ENCODE assay signal across 18 cellular contexts in the genomic region with DNA sequence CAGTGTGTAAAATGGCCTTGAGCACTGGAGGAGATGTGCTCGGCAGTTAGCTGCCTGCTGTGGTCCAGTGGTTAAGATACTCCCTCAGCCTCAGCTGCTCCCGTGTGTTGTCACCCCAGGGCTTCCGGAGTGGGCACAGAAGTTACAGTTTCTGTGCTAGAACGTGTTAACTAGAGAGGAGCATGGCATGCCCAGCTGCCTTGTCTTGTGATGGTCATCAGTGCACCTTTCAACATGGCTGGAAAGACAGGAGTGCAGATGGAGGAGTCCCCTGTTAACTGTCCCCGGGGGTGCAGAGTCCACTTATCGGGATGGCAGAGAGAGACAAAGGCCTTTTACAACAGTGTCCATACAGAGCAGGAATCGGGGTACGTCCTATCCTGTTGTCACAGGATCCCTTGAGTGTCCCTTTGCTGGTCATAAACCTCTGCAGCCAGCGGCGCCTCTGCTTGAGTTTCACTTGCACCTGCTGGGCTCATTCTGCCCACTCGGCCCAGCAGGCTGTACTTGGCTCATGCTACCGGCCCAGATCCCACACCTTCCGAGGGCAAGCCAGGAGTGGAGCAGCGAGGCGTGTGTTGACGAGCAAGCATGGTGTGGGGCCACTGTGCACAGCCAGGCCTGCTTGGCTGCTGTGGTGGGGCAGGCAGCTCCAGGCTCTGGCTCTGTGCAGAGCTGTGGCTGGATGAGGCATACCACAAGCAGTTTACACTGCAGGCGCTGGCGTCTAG.
"Had no signal": no experiment of that assay in that cellular context is flagged by ENCODE, and none has a peak within 500 bp of the region (broad histone marks: within the 10 kb centered on the region; RNA-seq: fewer than 3 reads in every experiment).

No MANE protein-coding gene starts in this region.

- H3K4me1 ChIP-seq: left ventricle myocardium inferior, neural progenitor cell, stomach had no signal

- H2AFZ ChIP-seq: neural progenitor cell had no signal

- H3K27me3 Mint-ChIP-seq: effector memory CD8-positive, alpha-beta T cell; naive thymus-derived CD4-positive, alpha-beta T cell had no signal

- H3K4me3 Mint-ChIP-seq: activated T-helper 1 cell treated with anti-CD3 and anti-CD28 coated beads, Interleukin-12 subunit alpha, Interleukin-12 subunit beta, Interleukin-2, Interleukin-4 antibody, amounts not matched to agents 30 ng/mL and 10 ng/mL and 1 ng/mL, durations not matched to agents 14 hours and 24 hours and 36 hours; effector memory CD8-positive, alpha-beta T cell; naive thymus-derived CD4-positive, alpha-beta T cell; neural progenitor cell; stimulated activated effector memory CD8-positive, alpha-beta T cell treated with anti-CD3 and anti-CD28 coated beads, Interleukin-12 subunit alpha, Interleukin-12 subunit beta, amount 100 ng/mL, for 72 hours; T-helper 1 cell treated with Interleukin-12 subunit alpha and Interleukin-12 subunit beta and Interleukin-4 antibody, amounts not matched to agents 30 μg/mL and 1 μg/mL, for 36 hours had no signal

- H3K4me2 ChIP-seq: neural progenitor cell, smooth muscle cell had no signal

- H3K9ac ChIP-seq: neural progenitor cell had no signal

- DNase-seq: activated CD4-positive, alpha-beta T cell treated with anti-CD3 and anti-CD28 coated beads for 1 hour; activated gamma-delta T cell treated with Interleukin-2 at 50 U/mL for 16 hours; dermis blood vessel endothelial cell; effector memory CD8-positive, alpha-beta T cell; foreskin fibroblast; hypothalamus; left ventricle myocardium inferior; naive thymus-derived CD4-positive, alpha-beta T cell; right lobe of liver; stimulated activated CD4-positive, alpha-beta T cell treated with anti-CD3 and anti-CD28 coated beads, Interleukin-4, amount 100 ng/mL, for 24 hours; stomach had no signal

- H3K27ac ChIP-seq: left ventricle myocardium inferior, neural progenitor cell, right lobe of liver, stomach, thoracic aorta had no signal

- H3K27me3 ChIP-seq: neural progenitor cell, right lobe of liver, stomach had no signal

- ATAC-seq: activated naive CD4-positive, alpha-beta T cell treated with anti-CD3 and anti-CD28 coated beads, Interleukin-2, amount 50 U/mL, for 72 hours; effector memory CD8-positive, alpha-beta T cell; naive thymus-derived CD4-positive, alpha-beta T cell; stimulated activated effector memory CD8-positive, alpha-beta T cell treated with anti-CD3 and anti-CD28 coated beads, Interleukin-12 subunit alpha, Interleukin-12 subunit beta, amount 100 ng/mL, for 72 hours had no signal

- H3K27ac Mint-ChIP-seq: activated T-helper 1 cell treated with anti-CD3 and anti-CD28 coated beads, Interleukin-12 subunit alpha, Interleukin-12 subunit beta, Interleukin-2, Interleukin-4 antibody, amounts not matched to agents 30 ng/mL and 10 ng/mL and 1 ng/mL, durations not matched to agents 14 hours and 24 hours and 36 hours; effector memory CD8-positive, alpha-beta T cell; neural progenitor cell; stimulated activated effector memory CD8-positive, alpha-beta T cell treated with anti-CD3 and anti-CD28 coated beads, Interleukin-12 subunit alpha, Interleukin-12 subunit beta, amount 100 ng/mL, for 72 hours; T-helper 1 cell treated with Interleukin-12 subunit alpha and Interleukin-12 subunit beta and Interleukin-4 antibody, amounts not matched to agents 30 μg/mL and 1 μg/mL, for 36 hours had no signal

- H3K4me1 Mint-ChIP-seq: neural progenitor cell had no signal

- H3K4me3 ChIP-seq: left ventricle myocardium inferior, neural progenitor cell, right lobe of liver, smooth muscle cell, stomach, thoracic aorta had no signal

- H3K9me3 ChIP-seq: right lobe of liver, thoracic aorta had no signal
